Comparison of ENCODE assay signal across 1 cellular context in genomic region chr3:169865176-169865800, GRCh38.
TF ChIP-seq lines count a peak whose summit lies in the region.

No MANE protein-coding gene starts in this region.

TF ChIP-seq in GM12878, 131 proteins besides CTCF, POLR2A, EP300 and RAD21:
- TF ChIP-seq PRDM15 (CRISPR knock-in tag; IDR thresholded peaks at IDR 0.05) = no peak
- TF ChIP-seq RUNX3 (IDR thresholded peaks at IDR 0.05; ENCODE audit: low read length) = peak; percentile 16; the same call in 1 of the 2 replicates
TF ChIP-seq in GM12878: peak in this region for 1.
